17 cellular contexts compared by ENCODE assay signal in the genomic region with DNA sequence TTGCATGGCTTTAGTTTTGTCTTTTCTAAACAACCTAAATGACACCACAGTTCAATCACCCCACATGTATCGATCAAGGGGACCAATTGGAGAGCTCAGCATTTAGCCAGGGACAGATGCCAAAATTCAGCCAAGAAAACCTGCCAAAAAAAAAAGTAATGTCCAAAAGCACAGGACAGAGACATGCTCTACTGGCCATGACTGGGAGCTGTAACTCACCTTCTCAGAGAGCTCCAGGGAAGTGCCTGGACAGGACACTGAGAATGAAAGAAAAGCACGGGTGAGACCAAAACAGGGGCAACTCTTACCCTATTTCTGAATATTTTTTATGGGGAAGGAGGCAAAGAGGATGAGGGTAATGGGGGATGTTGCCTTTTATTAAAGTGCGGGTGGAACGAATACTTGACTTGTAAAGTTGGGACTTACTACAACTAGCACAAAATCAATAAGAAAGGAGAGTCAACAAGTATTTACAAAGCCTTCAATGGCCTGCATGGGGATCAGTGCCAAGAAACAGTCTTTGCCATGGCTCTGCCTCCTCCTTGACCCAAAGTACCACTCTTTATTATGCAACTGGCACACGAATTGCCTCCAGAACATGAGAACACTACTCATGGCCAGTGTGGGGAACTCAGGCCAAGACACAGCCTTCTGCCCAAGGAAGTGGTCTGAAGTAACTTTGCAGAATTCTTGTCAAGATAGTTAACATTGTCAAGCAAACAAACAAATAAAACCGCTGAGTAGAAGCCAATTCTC.
DNase-seq lines count a peak whose midpoint lies in the region; ATAC-seq, FAIRE-seq and TF ChIP-seq lines count a peak whose summit lies in the region.
"Had no signal": no experiment of that assay in that cellular context is flagged by ENCODE, and none has a peak within 500 bp of the region (broad histone marks: within the 10 kb centered on the region; RNA-seq: fewer than 3 reads in every experiment).

No MANE protein-coding gene starts in this region.

- 55 to 72% methylated on average over 6 of the region's 6 CpGs for WGBS in upper lobe of left lung, 2 donors

- peak overlapping the region in 1 of 4 donors; percentile 50 for H3K27ac ChIP-seq in upper lobe of left lung
- H3K27ac ChIP-seq: KMS-11 had no signal

- H3K4me3 ChIP-seq in upper lobe of left lung = no peak overlapping the region
- H3K4me3 ChIP-seq: GM12878 had no signal

- DNase-seq in H4 (ENCODE audit: low spot score) (peak; percentile 15), fibroblast of gingiva (ENCODE audit: low read depth) (peak; percentile 53), medulla oblongata (ENCODE audit: extremely low spot score) (peak; percentile 56), upper lobe of left lung (peak in 1 of 2 donors; percentile 85), T-helper 2 cell (no peak), HTR-8/SVneo (ENCODE audit: insufficient read length, low spot score) (no peak)
- DNase-seq: CD4-positive, alpha-beta memory T cell; GDM1; MM.1S; NCI-H1092 treated with DMSO at 0.1 percent for 48 hours; NCI-H446; NK-92 treated with Interleukin-12 subunit alpha and Interleukin-12 subunit beta, amount 100 ng/mL, for 24 hours; SHP77 treated with DMSO at 0.1 percent for 48 hours had no signal

- no peaks in the 10 kb centered on the region for H3K36me3 ChIP-seq in upper lobe of left lung

- H3K27me3 ChIP-seq in upper lobe of left lung = no peaks in the 10 kb centered on the region

- H3K4me1 ChIP-seq in upper lobe of left lung = peaks cover 8 to 21% (median 15%) of the 10 kb centered on the region in 4 donors

- H3K9me3 ChIP-seq in upper lobe of left lung = peaks cover 0 to 9% (median 7%) of the 10 kb centered on the region in 4 donors

- peak in 2 of 4 donors; percentile 54 to 92 for TF ChIP-seq EP300 in upper lobe of left lung (IDR thresholded peaks at IDR 0.05)

- ATAC-seq in upper lobe of left lung (ENCODE audit: low FRiP score in 2 of 2) (peak; percentile 72 to 90), GM21825 (IDR thresholded peaks at IDR 0.05; ENCODE audit: unreplicated experiment) (no peak)
- ATAC-seq: GM12878, SK-N-SH treated with all-trans-retinoic acid at 6 μM for 48 hours had no signal

- TF ChIP-seq POLR2A in upper lobe of left lung (IDR thresholded peaks at IDR 0.05) = no peak

- FAIRE-seq in HTR-8/SVneo (lab: Jason Lieb, UNC) = no peak
- FAIRE-seq: GM12878 had no signal

- no peak for TF ChIP-seq CTCF in upper lobe of left lung (IDR thresholded peaks at IDR 0.05)

Comparison
In these comparisons a context has a peak if more than half of its experiments do, and no peak if none do; other contexts are left out.
1. DNase-seq: peak in H4 (single experiment), fibroblast of gingiva (single experiment) and medulla oblongata (single experiment); none in T-helper 2 cell (0 of 5) and HTR-8/SVneo (single experiment).